Comparison of ENCODE assay signal across 1 cellular context in the genomic region with DNA sequence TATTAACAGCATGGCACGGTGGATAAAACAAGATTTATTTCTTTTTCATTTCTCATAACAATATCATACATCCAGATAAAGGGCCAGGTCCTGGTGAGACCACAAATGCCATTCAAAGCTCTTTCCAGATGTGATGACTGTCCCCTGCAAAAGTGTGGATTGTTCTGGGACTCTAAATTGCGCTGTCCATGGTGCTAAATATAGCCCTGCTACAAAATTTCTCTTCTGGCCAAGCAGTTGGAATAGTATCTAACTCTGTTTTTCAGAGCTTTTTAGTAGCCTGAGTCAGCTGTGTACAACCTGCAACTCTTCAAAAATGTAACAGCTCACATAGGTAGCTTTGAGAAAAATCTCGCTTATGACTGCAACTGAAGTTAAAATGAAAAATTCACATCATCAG.
TF ChIP-seq lines count a peak whose summit lies in the region.

No MANE protein-coding gene starts in this region.

TF ChIP-seq in HepG2, 621 proteins besides CTCF, POLR2A, EP300 and RAD21 (continued from another document):
- TF ChIP-seq WIZ (CRISPR knock-in tag; IDR thresholded peaks at IDR 0.05) (peak; percentile 29; the same call in 1 of the 2 replicates), ZNF256 (CRISPR knock-in tag; conservative IDR thresholded peaks at IDR 0.05) (no peak)
TF ChIP-seq in HepG2: peak in this region for 29.
